In genomic region chr5:103041071-103041676, GRCh38 we compare ENCODE assay signal across 8 cellular contexts.
DNase-seq lines count a peak whose midpoint lies in the region; ATAC-seq, FAIRE-seq and TF ChIP-seq lines count a peak whose summit lies in the region.

No MANE protein-coding gene starts in this region.

- no peaks in the 10 kb centered on the region for H3K27me3 ChIP-seq in prostate gland (replicated peaks; ENCODE audit: insufficient read depth)

- DNase-seq in Ammon's horn (ENCODE audit: low spot score), result peak; percentile 52
- DNase-seq in HCEC 1CT, result peak; percentile 41
- DNase-seq in NCI-H774 (lab: John Stamatoyannopoulos, UW), result peak; percentile 59
- DNase-seq in prostate gland (ENCODE audit: low spot score), result no peak
- DNase-seq in activated CD4-positive, alpha-beta memory T cell treated with anti-CD3 and anti-CD28 coated beads, Interleukin-2, amount 10 ng/mL, durations not matched to agents 7 days and 5 days, result no peak

- H3K4me3 ChIP-seq in prostate gland, result no peak overlapping the region

- 37% methylated on average over 4 of the region's 4 CpGs for WGBS in prostate gland

- H3K4me3 Mint-ChIP-seq in activated CD4-positive, alpha-beta memory T cell treated with anti-CD3 and anti-CD28 coated beads, Interleukin-2, amount 10 ng/mL, durations not matched to agents 7 days and 5 days, result no peak overlapping the region

- H3K4me1 ChIP-seq in prostate gland (replicated peaks), result no peaks in the 10 kb centered on the region

- ATAC-seq in HG02642 (IDR thresholded peaks at IDR 0.05; ENCODE audit: poor library complexity, unreplicated experiment) (no peak), GM21619 (IDR thresholded peaks at IDR 0.05; ENCODE audit: unreplicated experiment) (no peak)

- no peaks in the 10 kb centered on the region for H3K36me3 Mint-ChIP-seq in activated CD4-positive, alpha-beta memory T cell treated with anti-CD3 and anti-CD28 coated beads, Interleukin-2, amount 10 ng/mL, durations not matched to agents 7 days and 5 days (ENCODE audit: low read depth)

- H3K4me1 Mint-ChIP-seq in activated CD4-positive, alpha-beta memory T cell treated with anti-CD3 and anti-CD28 coated beads, Interleukin-2, amount 10 ng/mL, durations not matched to agents 7 days and 5 days, result peaks cover 2% of the 10 kb centered on the region

- H3K9me3 Mint-ChIP-seq in activated CD4-positive, alpha-beta memory T cell treated with anti-CD3 and anti-CD28 coated beads, Interleukin-2, amount 10 ng/mL, durations not matched to agents 7 days and 5 days, result no peaks in the 10 kb centered on the region

- CTCF ChIA-PET in activated CD4-positive, alpha-beta memory T cell treated with anti-CD3 and anti-CD28 coated beads, Interleukin-2, amount 10 ng/mL, durations not matched to agents 7 days and 5 days (lab: Charles Lee), result no interaction called here

- H3K27ac ChIP-seq in prostate gland, result no peak overlapping the region

- peak; percentile 79 for FAIRE-seq in endometrium (lab: Jason Lieb, UNC)

- H3K36me3 ChIP-seq in prostate gland, result no peaks in the 10 kb centered on the region

- no peak for TF ChIP-seq POLR2A in prostate gland (IDR thresholded peaks at IDR 0.05)

- no peak overlapping the region for H3K27ac Mint-ChIP-seq in activated CD4-positive, alpha-beta memory T cell treated with anti-CD3 and anti-CD28 coated beads, Interleukin-2, amount 10 ng/mL, durations not matched to agents 7 days and 5 days

- peaks cover 3% of the 10 kb centered on the region for H3K27me3 Mint-ChIP-seq in activated CD4-positive, alpha-beta memory T cell treated with anti-CD3 and anti-CD28 coated beads, Interleukin-2, amount 10 ng/mL, durations not matched to agents 7 days and 5 days

- intact Hi-C loops in prostate gland (cut with DNase I), result loop anchor here (5.0 kb wide), 2 partner anchors 459 to 504 kb away; no protein-coding TSS in a partner anchor

- TF ChIP-seq CTCF in prostate gland (IDR thresholded peaks at IDR 0.05), result peak in 3 of 4 experiments; percentile 43 to 62 (median 53)

- no peaks in the 10 kb centered on the region for H3K9me3 ChIP-seq in prostate gland

- POLR2A ChIA-PET in activated CD4-positive, alpha-beta memory T cell treated with anti-CD3 and anti-CD28 coated beads, Interleukin-2, amount 10 ng/mL, durations not matched to agents 7 days and 5 days (lab: Charles Lee), result no interaction called here

Comparison
In these comparisons a context has a peak if more than half of its experiments do, and no peak if none do; other contexts are left out.
1. DNase-seq: peak in Ammon's horn (single experiment), HCEC 1CT (single experiment) and NCI-H774 (single experiment); none in prostate gland (single experiment) and activated CD4-positive, alpha-beta memory T cell treated with anti-CD3 and anti-CD28 coated beads, Interleukin-2, amount 10 ng/mL, durations not matched to agents 7 days and 5 days (single experiment).